Comparison of ENCODE assay signal across 10 cellular contexts in the genomic region with DNA sequence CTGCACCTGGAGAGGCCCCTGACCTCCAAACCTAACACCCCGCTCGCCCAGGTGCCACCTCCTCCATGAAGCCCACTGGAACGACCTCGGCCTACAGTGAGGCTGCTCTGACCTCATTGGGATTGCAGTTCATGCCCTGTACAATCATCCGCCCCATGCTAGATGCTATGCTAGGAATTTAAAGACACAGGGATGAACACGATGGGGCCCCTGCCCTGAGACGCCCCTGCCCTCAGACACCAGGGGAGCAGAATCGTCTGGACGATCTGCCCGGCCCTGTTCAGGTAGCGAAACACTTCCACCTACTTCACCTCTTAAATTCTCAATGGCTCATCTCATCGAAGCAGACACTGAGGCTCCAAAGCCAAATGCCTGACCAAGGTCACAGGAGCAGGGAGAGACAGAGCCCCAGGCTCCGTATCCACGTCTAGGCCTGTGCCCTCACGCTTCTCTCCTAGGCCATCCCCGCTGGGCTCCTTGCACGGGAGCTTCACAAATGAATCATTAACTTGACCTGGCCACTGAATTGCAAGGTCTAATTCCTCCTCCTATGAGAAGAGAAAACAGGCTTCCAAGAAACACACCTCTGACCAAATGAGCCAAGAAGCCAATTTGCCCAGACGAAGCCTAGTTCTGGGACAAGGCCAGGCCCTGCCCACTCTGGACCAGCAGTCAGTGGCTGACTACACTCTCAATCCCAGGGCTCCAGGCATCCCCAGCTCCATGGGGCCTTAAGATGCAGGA. TPM values are rescaled to one million over a fixed set of nuclear protein-coding genes. Genes with fewer than 3 reads are reported as not detected.
DNase-seq lines count a peak whose midpoint lies in the region; ATAC-seq and TF ChIP-seq lines count a peak whose summit lies in the region.
"Had no signal": no experiment of that assay in that cellular context is flagged by ENCODE, and none has a peak within 500 bp of the region (broad histone marks: within the 10 kb centered on the region; RNA-seq: fewer than 3 reads in every experiment).

No MANE protein-coding gene starts in this region.

- H3K4me3 ChIP-seq in vagina = no peak overlapping the region
- no peak overlapping the region for H3K4me3 ChIP-seq in effector memory CD4-positive, alpha-beta T cell (ENCODE audit: insufficient read depth, low read depth, low read length, poor library complexity, severe bottlenecking)

- H3K36me3 ChIP-seq in vagina = no peaks in the 10 kb centered on the region
- H3K36me3 ChIP-seq in effector memory CD4-positive, alpha-beta T cell (ENCODE audit: control insufficient read depth, insufficient read depth, low read length) = no peaks in the 10 kb centered on the region

- H3K27me3 ChIP-seq in vagina = no peaks in the 10 kb centered on the region
- no peaks in the 10 kb centered on the region for H3K27me3 ChIP-seq in effector memory CD4-positive, alpha-beta T cell (replicated peaks; ENCODE audit: control insufficient read depth, insufficient read depth, low read length, poor library complexity, severe bottlenecking)
- H3K27me3 ChIP-seq: BE2C had no signal

- peak; percentile 15 for ATAC-seq in Right ventricle myocardium superior (ENCODE audit: poor library complexity)
- ATAC-seq in left ventricle myocardium superior = no peak
- peak; percentile 79 for ATAC-seq in left colon
- ATAC-seq: activated CD4-positive, CD25-positive, alpha-beta regulatory T cell treated with anti-CD3 and anti-CD28 coated beads, Interleukin-2, amount 50 U/mL, for 24 hours had no signal

- intact Hi-C loops in Right ventricle myocardium superior (cut with DNase I) (no loop called here), left ventricle myocardium superior (cut with micrococcal nuclease) (no loop called here), left colon (cut with DNase I, micrococcal nuclease) (no loop called here), vagina (cut with DNase I) (no loop called here)

- H3K9me3 ChIP-seq in vagina = no peaks in the 10 kb centered on the region
- no peaks in the 10 kb centered on the region for H3K9me3 ChIP-seq in effector memory CD4-positive, alpha-beta T cell (ENCODE audit: control insufficient read depth, low read length)
- H3K9me3 ChIP-seq: BE2C had no signal

- TF ChIP-seq CTCF in vagina (IDR thresholded peaks at IDR 0.05) = no peak

- H3K27ac ChIP-seq in angular gyrus (ENCODE audit: low read depth, low read length) (peak overlapping the region; percentile 2), vagina (peak overlapping the region; percentile 17)
- H3K27ac ChIP-seq in effector memory CD4-positive, alpha-beta T cell (ENCODE audit: insufficient read depth, low read length, poor library complexity, severe bottlenecking) = no peak overlapping the region

- peaks cover 22% of the 10 kb centered on the region for H3K4me1 ChIP-seq in vagina
- H3K4me1 ChIP-seq in effector memory CD4-positive, alpha-beta T cell (ENCODE audit: control insufficient read depth, insufficient read depth, low read length, poor library complexity, severe bottlenecking) = no peaks in the 10 kb centered on the region
- H3K4me1 ChIP-seq: BE2C had no signal

- DNase-seq in Right ventricle myocardium superior (no peak), left ventricle myocardium superior (no peak), left colon (peak; percentile 72 to 76), vagina (ENCODE audit: extremely low spot score in 2 of 2) (no peak), 8988T (no peak), NAMALWA (ENCODE audit: low spot score) (no peak)
- DNase-seq in effector memory CD4-positive, alpha-beta T cell = no peak
- DNase-seq: BE2C had no signal

- TF ChIP-seq POLR2A in vagina (IDR thresholded peaks at IDR 0.05) = no peak

RNA-seq across cellular contexts. Expression of a gene that starts 35.2 kb away (rescaled TPM):
- total RNA-seq in Right ventricle myocardium superior (12.7 TPM), left ventricle myocardium superior (12.0 TPM), left colon (10 to 100 TPM; 39.1 to 66.1 TPM), vagina (20.6 TPM)

Comparison
In these comparisons a context has a peak if more than half of its experiments do, and no peak if none do; other contexts are left out.
1. DNase-seq: peak in left colon (2 of 2); none in Right ventricle myocardium superior (single experiment), left ventricle myocardium superior (single experiment), vagina (0 of 2), 8988T (single experiment), effector memory CD4-positive, alpha-beta T cell (0 of 3) and NAMALWA (single experiment).